25 cellular contexts compared by ENCODE assay signal in genomic region chr21:27371065-27371464, GRCh38.
DNase-seq lines count a peak whose midpoint lies in the region; ATAC-seq, FAIRE-seq and TF ChIP-seq lines count a peak whose summit lies in the region.
"Had no signal": no experiment of that assay in that cellular context is flagged by ENCODE, and none has a peak within 500 bp of the region (broad histone marks: within the 10 kb centered on the region; RNA-seq: fewer than 3 reads in every experiment).

No MANE protein-coding gene starts in this region.

- H3K4me2 ChIP-seq in HepG2 (ENCODE audit: low read depth, low read length), result no peak overlapping the region
- H3K4me2 ChIP-seq: A549 had no signal

- FAIRE-seq in HepG2 (lab: Jason Lieb, UNC), result no peak
- FAIRE-seq: A549, D721Med, GM18507, H54, HTR-8/SVneo had no signal

- H3K36me3 ChIP-seq in liver (ENCODE audit: control insufficient read depth in 4 of 4, insufficient read depth in 3 of 4, low read depth in 1 of 4, low read length in 3 of 4) (no peaks in the 10 kb centered on the region), HepG2 (replicated peaks in 1 of 2; ENCODE audit: control insufficient read depth in 1 of 2, insufficient read depth in 2 of 2, low read length in 2 of 2) (no peaks in the 10 kb centered on the region)
- H3K36me3 ChIP-seq: BE2C had no signal

- TF ChIP-seq CTCF in liver (IDR thresholded peaks at IDR 0.05; ENCODE audit: low read depth, low read length, missing input control) (no peak), HepG2 (CRISPR knock-in tag; IDR thresholded peaks at IDR 0.05) (no peak), mesothelial cell of epicardium (IDR thresholded peaks at IDR 0.05; ENCODE audit: unreplicated experiment) (no peak)

- CTCF ChIA-PET in HepG2 (lab: Yijun Ruan, JAX; ENCODE audit: low intra/inter-chr PET ratio, low total read pairs), result no interaction called here

- peak in 1 of 2 donors; percentile 20 for TF ChIP-seq RAD21 in liver (IDR thresholded peaks at IDR 0.05)
- TF ChIP-seq RAD21 in HepG2 (CRISPR knock-in tag; IDR thresholded peaks at IDR 0.05), result no peak

- H3K4me3 Mint-ChIP-seq in mesothelial cell of epicardium, result no peak overlapping the region
- H3K4me3 Mint-ChIP-seq in T-helper 2 cell treated with Interferon-gamma antibody and Interleukin-4, amounts not matched to agents 5 μg/mL and 100 μg/mL, for 36 hours, result no peak overlapping the region
- H3K4me3 Mint-ChIP-seq: IgD-negative memory B cell had no signal

- no peaks in the 10 kb centered on the region for H3K79me2 ChIP-seq in HepG2 (ENCODE audit: insufficient read depth, low read length)

- H3K27ac Mint-ChIP-seq in mesothelial cell of epicardium, result peak overlapping the region; percentile 36
- no peak overlapping the region for H3K27ac Mint-ChIP-seq in T-helper 2 cell treated with Interferon-gamma antibody and Interleukin-4, amounts not matched to agents 5 μg/mL and 100 μg/mL, for 36 hours
- H3K27ac Mint-ChIP-seq: IgD-negative memory B cell had no signal

- in situ Hi-C loops in HepG2 (cut with HindIII; ENCODE audit: extremely low pct_ligation_motif_present, low pct_unique_long_range_greater_than_20kb) (no loop called here), KBM-7 (cut with MboI; ENCODE audit: low pct_unique_long_range_greater_than_20kb, low sequenced_read_pairs) (no loop called here)

- H3K27me3 ChIP-seq in liver (ENCODE audit: control insufficient read depth in 4 of 4, insufficient read depth in 4 of 4, low read length in 3 of 4) (peaks cover 0 to 3% (median 0%) of the 10 kb centered on the region in 4 donors), HepG2 (ENCODE audit: control insufficient read depth in 1 of 2, insufficient read depth in 2 of 2, low read length in 2 of 2) (no peaks in the 10 kb centered on the region)
- H3K27me3 ChIP-seq: BE2C had no signal

- no peak overlapping the region for H3K4me3 ChIP-seq in liver (ENCODE audit: low read depth in 1 of 3, low read length in 3 of 3)
- H3K4me3 ChIP-seq in HepG2 (replicated peaks in 1 of 3; ENCODE audit: insufficient read depth in 1 of 3, low read depth in 2 of 3, low read length in 3 of 3), result no peak overlapping the region
- H3K4me3 ChIP-seq: A549 had no signal

- TF ChIP-seq EP300 in HepG2 (IDR thresholded peaks at IDR 0.05; ENCODE audit: low read depth in 2 of 2, low read length in 2 of 2), result no peak
- TF ChIP-seq EP300 in HepG2 (CRISPR knock-in tag; IDR thresholded peaks at IDR 0.05; ENCODE audit: borderline replicate concordance), result no peak

- no peaks in the 10 kb centered on the region for H4K20me1 ChIP-seq in HepG2 (ENCODE audit: insufficient read depth, low read length)

- no peak overlapping the region for H2AFZ ChIP-seq in HepG2 (ENCODE audit: low read length)

- H3K27ac ChIP-seq in liver (ENCODE audit: low read depth in 1 of 2, low read length in 2 of 2), result no peak overlapping the region
- H3K27ac ChIP-seq in HepG2 (ENCODE audit: extremely low read length, insufficient read depth, low read length), result no peak overlapping the region
- H3K27ac ChIP-seq: A549 had no signal

- ATAC-seq in HepG2, result no peak
- ATAC-seq: A549 had no signal

- intact Hi-C loops in HepG2 (cut with micrococcal nuclease; ENCODE audit: unreplicated experiment), result no loop called here

- H3K9ac ChIP-seq in liver (ENCODE audit: low read depth in 1 of 2, low read length in 2 of 2) (no peak overlapping the region), HepG2 (ENCODE audit: insufficient read depth, low read depth, low read length) (no peak overlapping the region)

- BruUV-seq in HepG2 (replicated peaks; lab: Mats Ljungman, UMichigan), result no TSS peak

- POLR2A ChIA-PET in HepG2 (lab: Yijun Ruan, JAX), result no interaction called here

- no peaks in the 10 kb centered on the region for H3K36me3 Mint-ChIP-seq in mesothelial cell of epicardium
- H3K36me3 Mint-ChIP-seq in T-helper 2 cell treated with Interferon-gamma antibody and Interleukin-4, amounts not matched to agents 5 μg/mL and 100 μg/mL, for 36 hours (ENCODE audit: low read depth), result no peaks in the 10 kb centered on the region
- H3K36me3 Mint-ChIP-seq: IgD-negative memory B cell had no signal

- DNase-seq in HepG2 (ENCODE audit: low spot score) (no peak), fibroblast of peridontal ligament (ENCODE audit: extremely low read depth) (peak; percentile 25), mesothelial cell of epicardium (ENCODE audit: low spot score in 2 of 2, unreplicated experiment in 2 of 2) (no peak), KBM-7 (no peak), hippocampal formation (lab: John Stamatoyannopoulos, UW) (no peak), NCI-H1930 (lab: John Stamatoyannopoulos, UW) (no peak)
- no peak for DNase-seq in T-helper 2 cell treated with Interferon-gamma antibody and Interleukin-4, amounts not matched to agents 5 μg/mL and 100 μg/mL, for 36 hours (ENCODE audit: low spot score)
- DNase-seq: BE2C, DMS53, GDM1, Karpas-422, MV-4-11, NCI-H1105 treated with DMSO at 0.1 percent for 48 hours, NCI-H2081, NCI-H2171, NCI-H446 treated with DMSO at 0.1 percent for 48 hours, NCI-H526 treated with DMSO at 0.1 percent for 48 hours, SHP77 treated with DMSO at 0.1 percent for 48 hours had no signal

- 46% methylated on average over 3 of the region's 3 CpGs for WGBS in liver
- WGBS in HepG2 (ENCODE audit: low lambda C conversion rate), result under 1% methylated on average over 3 of the region's 3 CpGs

- no peaks in the 10 kb centered on the region for H3K9me3 Mint-ChIP-seq in mesothelial cell of epicardium
- H3K9me3 Mint-ChIP-seq in T-helper 2 cell treated with Interferon-gamma antibody and Interleukin-4, amounts not matched to agents 5 μg/mL and 100 μg/mL, for 36 hours, result peaks cover 13% of the 10 kb centered on the region

- no peaks in the 10 kb centered on the region for H3K27me3 Mint-ChIP-seq in mesothelial cell of epicardium (ENCODE audit: low read depth)
- H3K27me3 Mint-ChIP-seq in T-helper 2 cell treated with Interferon-gamma antibody and Interleukin-4, amounts not matched to agents 5 μg/mL and 100 μg/mL, for 36 hours (ENCODE audit: low read depth), result no peaks in the 10 kb centered on the region
- H3K27me3 Mint-ChIP-seq: IgD-negative memory B cell had no signal

- H3K9me3 ChIP-seq in liver (ENCODE audit: control insufficient read depth in 4 of 4, low read length in 3 of 4), result no peaks in the 10 kb centered on the region
- H3K9me3 ChIP-seq in HepG2 (ENCODE audit: low read length), result peaks cover 97% of the 10 kb centered on the region
- H3K9me3 ChIP-seq: A549, BE2C had no signal

- peaks cover 37% of the 10 kb centered on the region for H3K4me1 Mint-ChIP-seq in mesothelial cell of epicardium
- H3K4me1 Mint-ChIP-seq in T-helper 2 cell treated with Interferon-gamma antibody and Interleukin-4, amounts not matched to agents 5 μg/mL and 100 μg/mL, for 36 hours (ENCODE audit: low read depth), result no peaks in the 10 kb centered on the region
- H3K4me1 Mint-ChIP-seq: IgD-negative memory B cell had no signal

- TF ChIP-seq POLR2A in HepG2 (IDR thresholded peaks at IDR 0.05; ENCODE audit: insufficient read depth in 1 of 2, low read depth in 2 of 2, low read length in 2 of 2), result no peak

- H3K4me1 ChIP-seq in liver (ENCODE audit: control insufficient read depth in 4 of 4, insufficient read depth in 4 of 4, low read length in 3 of 4), result no peaks in the 10 kb centered on the region
- H3K4me1 ChIP-seq in HepG2 (ENCODE audit: insufficient read depth, low read length), result no peaks in the 10 kb centered on the region
- H3K4me1 ChIP-seq: A549, BE2C had no signal

TF ChIP-seq in liver, 16 proteins besides CTCF, POLR2A, EP300 and RAD21:
- no peak for TF ChIP-seq EGR1 (IDR thresholded peaks at IDR 0.05; ENCODE audit: low read depth in 2 of 2)
- TF ChIP-seq NR2F2 (IDR thresholded peaks at IDR 0.05), result peak; percentile 49
- no peak for TF ChIP-seq RXRA (IDR thresholded peaks at IDR 0.05)
- no peak for TF ChIP-seq GABPA (IDR thresholded peaks at IDR 0.05 in 1 of 2, conservative IDR thresholded peaks at IDR 0.05 in 1 of 2)

TF ChIP-seq in HepG2, 621 proteins besides CTCF, POLR2A, EP300 and RAD21:
- TF ChIP-seq FOSL1 (CRISPR knock-in tag; IDR thresholded peaks at IDR 0.05; ENCODE audit: borderline replicate concordance) (no peak), HOXA9 (CRISPR knock-in tag; IDR thresholded peaks at IDR 0.05; ENCODE audit: borderline replicate concordance) (no peak), ZNF879 (CRISPR knock-in tag; IDR thresholded peaks at IDR 0.05) (no peak)
TF ChIP-seq in HepG2: peak in this region for 0.
